ENCODE assay signal across 14 cellular contexts in genomic region chr22:50258361-50259292, GRCh38. TPM values are rescaled to one million over a fixed set of nuclear protein-coding genes. Genes with fewer than 3 reads are reported as not detected.
DNase-seq lines count a peak whose midpoint lies in the region; ATAC-seq and TF ChIP-seq lines count a peak whose summit lies in the region.
"Had no signal": no experiment of that assay in that cellular context is flagged by ENCODE, and none has a peak within 500 bp of the region (broad histone marks: within the 10 kb centered on the region; RNA-seq: fewer than 3 reads in every experiment).

No MANE protein-coding gene starts in this region.

- H3K36me3 ChIP-seq in skeletal muscle satellite cell (ENCODE audit: insufficient read depth, low read length) (peaks cover 17% of the 10 kb centered on the region), ascending aorta (no peaks in the 10 kb centered on the region)

- H3K9me3 Mint-ChIP-seq in T-helper 2 cell treated with Interferon-gamma antibody and Interleukin-4, amounts not matched to agents 5 μg/mL and 100 μg/mL, for 36 hours, result no peaks in the 10 kb centered on the region

- H3K27ac Mint-ChIP-seq in T-helper 2 cell treated with Interferon-gamma antibody and Interleukin-4, amounts not matched to agents 5 μg/mL and 100 μg/mL, for 36 hours, result no peak overlapping the region
- H3K27ac Mint-ChIP-seq: activated naive CD8-positive, alpha-beta T cell had no signal

- H3K4me1 ChIP-seq in skeletal muscle satellite cell (ENCODE audit: control insufficient read depth, insufficient read depth, low read length) (peaks cover 34% of the 10 kb centered on the region), ascending aorta (peaks cover 0 to 8% of the 10 kb centered on the region in 2 donors)

- ATAC-seq in left cardiac atrium, result peak; percentile 54 to 60

- TF ChIP-seq CTCF in ascending aorta (IDR thresholded peaks at IDR 0.05), result no peak

- no peaks in the 10 kb centered on the region for H3K36me3 Mint-ChIP-seq in T-helper 2 cell treated with Interferon-gamma antibody and Interleukin-4, amounts not matched to agents 5 μg/mL and 100 μg/mL, for 36 hours (ENCODE audit: low read depth)
- H3K36me3 Mint-ChIP-seq: activated naive CD8-positive, alpha-beta T cell had no signal

- peaks cover 14% of the 10 kb centered on the region for H3K27me3 Mint-ChIP-seq in T-helper 2 cell treated with Interferon-gamma antibody and Interleukin-4, amounts not matched to agents 5 μg/mL and 100 μg/mL, for 36 hours (ENCODE audit: low read depth)

- intact Hi-C loops in left cardiac atrium (cut with DNase I), result no loop called here
- intact Hi-C loops in ascending aorta (cut with DNase I), result no loop called here

- no peak overlapping the region for H3K27ac ChIP-seq in ascending aorta
- H3K27ac ChIP-seq: skin epidermis had no signal

- DNase-seq in T-helper 2 cell treated with Interferon-gamma antibody and Interleukin-4, amounts not matched to agents 5 μg/mL and 100 μg/mL, for 36 hours (ENCODE audit: low spot score), result no peak
- no peak for DNase-seq in T-helper 2 cell
- no peak for DNase-seq in left cardiac atrium
- DNase-seq in ascending aorta (ENCODE audit: low spot score in 2 of 2), result no peak
- no peak for DNase-seq in NCI-H2107 (lab: John Stamatoyannopoulos, UW)
- DNase-seq: activated CD4-positive, CD25-positive, alpha-beta regulatory T cell treated with anti-CD3 and anti-CD28 coated beads, Interleukin-2, amount 50 U/mL, for 72 hours; central memory CD4-positive, alpha-beta T cell; mammary epithelial cell; NCI-H1694 treated with DMSO at 0.1 percent for 48 hours; stimulated activated naive CD4-positive, alpha-beta T cell treated with Interleukin-2 at 50 U/mL for 16 hours; T-helper 1 cell had no signal

- H3K4me3 Mint-ChIP-seq in T-helper 2 cell treated with Interferon-gamma antibody and Interleukin-4, amounts not matched to agents 5 μg/mL and 100 μg/mL, for 36 hours, result peak overlapping the region; percentile 38
- H3K4me3 Mint-ChIP-seq: activated naive CD8-positive, alpha-beta T cell had no signal

- peaks cover 5% of the 10 kb centered on the region for H3K4me1 Mint-ChIP-seq in T-helper 2 cell treated with Interferon-gamma antibody and Interleukin-4, amounts not matched to agents 5 μg/mL and 100 μg/mL, for 36 hours (ENCODE audit: low read depth)

- no peaks in the 10 kb centered on the region for H3K9me3 ChIP-seq in skeletal muscle satellite cell (replicated peaks; ENCODE audit: low read length)
- no peaks in the 10 kb centered on the region for H3K9me3 ChIP-seq in ascending aorta

- no peak overlapping the region for H3K4me3 ChIP-seq in skeletal muscle satellite cell (ENCODE audit: low read length)
- H3K4me3 ChIP-seq in ascending aorta, result no peak overlapping the region
- H3K4me3 ChIP-seq: skin epidermis had no signal

- H3K9ac ChIP-seq in skeletal muscle satellite cell (ENCODE audit: low read depth, low read length), result no peak overlapping the region

- peak overlapping the region; percentile 29 for H3K4me2 ChIP-seq in skeletal muscle satellite cell (ENCODE audit: low read length)

- H3K27me3 ChIP-seq in skeletal muscle satellite cell (ENCODE audit: control insufficient read depth, insufficient read depth, low read length), result no peaks in the 10 kb centered on the region
- no peaks in the 10 kb centered on the region for H3K27me3 ChIP-seq in ascending aorta

RNA-seq across cellular contexts. Expression of gene MAPK12, which starts 2.9 kb away (rescaled TPM):
- 10 to 100 TPM; 13.2 to 14.7 TPM for total RNA-seq in left cardiac atrium
- total RNA-seq in skeletal muscle satellite cell (2012; rRNA removed), result 36.5 and 52.4 TPM in 2 replicates
- 29.4 TPM for total RNA-seq in ascending aorta

RNA-seq across cellular contexts. Expression of gene HDAC10, which starts 7.6 kb away (rescaled TPM):
- total RNA-seq in left cardiac atrium (10 to 100 TPM; 11.2 to 14.2 TPM), ascending aorta (73.2 TPM)
- 15.3 and 19.8 TPM in 2 replicates for total RNA-seq in skeletal muscle satellite cell (2012; rRNA removed)

RNA-seq across cellular contexts. Expression of gene MAPK11, which starts 11.6 kb away (rescaled TPM):
- 10 to 100 TPM; 13.3 to 15.4 TPM for total RNA-seq in left cardiac atrium
- 3.1 and 3.8 TPM in 2 replicates for total RNA-seq in skeletal muscle satellite cell (2012; rRNA removed)
- 117 TPM for total RNA-seq in ascending aorta

RNA-seq across cellular contexts. Expression of gene TUBGCP6, which starts 13.8 kb away (rescaled TPM):
- total RNA-seq in left cardiac atrium, result 10 to 100 TPM; 20.4 to 22.0 TPM
- 21.0 and 21.3 TPM in 2 replicates for total RNA-seq in skeletal muscle satellite cell (2012; rRNA removed)
- total RNA-seq in ascending aorta, result 58.1 TPM

RNA-seq across cellular contexts. Expression of gene PLXNB2, which starts 48.8 kb away (rescaled TPM):
- total RNA-seq in left cardiac atrium (10 to 100 TPM; 76.2 to 91.5 TPM), ascending aorta (287 TPM)
- total RNA-seq in skeletal muscle satellite cell (2012; rRNA removed), result 70.6 and 76.0 TPM in 2 replicates
